1 cellular context compared by ENCODE assay signal in the genomic region with DNA sequence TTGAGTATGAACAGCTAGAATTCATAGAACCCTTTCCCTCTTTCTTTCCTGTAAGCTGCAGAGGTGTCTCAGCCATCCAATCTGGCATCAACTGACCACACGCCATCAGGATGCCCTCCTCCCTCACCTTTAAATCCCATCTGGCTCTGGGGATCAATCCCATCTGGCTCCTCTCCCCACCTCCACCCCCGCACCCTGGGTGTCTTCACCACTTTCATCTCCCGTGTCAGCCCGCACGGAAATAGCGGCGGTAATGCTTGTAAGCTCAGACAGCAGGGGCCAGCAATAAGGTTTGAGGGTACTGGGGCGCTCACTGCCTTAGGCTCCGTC.
A peak's percentile ranks its signal among the peaks of the same experiment; 100 is the strongest.
TF ChIP-seq lines count a peak whose summit lies in the region.

No MANE protein-coding gene starts in this region.

TF ChIP-seq in K562, 482 proteins besides CTCF, POLR2A, EP300 and RAD21:
- no peak for TF ChIP-seq MAX (CRISPR knock-in tag; IDR thresholded peaks at IDR 0.05)
- TF ChIP-seq EGR1 (conservative IDR thresholded peaks at IDR 0.05) = peak; percentile 83
- no peak for TF ChIP-seq BCLAF1 (IDR thresholded peaks at IDR 0.05; ENCODE audit: borderline replicate concordance in 1 of 2, control insufficient read depth in 1 of 2, low read depth in 2 of 2, low read length in 1 of 2)
- no peak for TF ChIP-seq CSDE1 (IDR thresholded peaks at IDR 0.05)
- TF ChIP-seq ATF1 (CRISPR knock-in tag; IDR thresholded peaks at IDR 0.05) = no peak
- 0 out of 2 replicates have a peak, but pooled peaks have one; percentile 3 for TF ChIP-seq ATF1 (tag; IDR thresholded peaks at IDR 0.05)
